In genomic region chr12:53569174-53569557, GRCh38 we compare ENCODE assay signal across 16 cellular contexts. TPM values are rescaled to one million over a fixed set of nuclear protein-coding genes. Genes with fewer than 3 reads are reported as not detected.
DNase-seq lines count a peak whose midpoint lies in the region; ATAC-seq and TF ChIP-seq lines count a peak whose summit lies in the region.
"Had no signal": no experiment of that assay in that cellular context is flagged by ENCODE, and none has a peak within 500 bp of the region (broad histone marks: within the 10 kb centered on the region; RNA-seq: fewer than 3 reads in every experiment).

No MANE protein-coding gene starts in this region.

- peak; percentile 78 for ATAC-seq in GM23338
- ATAC-seq in SK-N-SH treated with all-trans-retinoic acid at 6 μM for 48 hours = peak; percentile 88
- no peak for ATAC-seq in GM21529 (IDR thresholded peaks at IDR 0.05; ENCODE audit: unreplicated experiment)
- ATAC-seq: gastroesophageal sphincter; naive thymus-derived CD8-positive, alpha-beta T cell had no signal

- no peak overlapping the region for H3K27ac Mint-ChIP-seq in GM23338

- no peaks in the 10 kb centered on the region for H3K36me3 ChIP-seq in GM23338 (ENCODE audit: insufficient read depth)
- peaks cover 6% of the 10 kb centered on the region for H3K36me3 ChIP-seq in skeletal muscle satellite cell (ENCODE audit: insufficient read depth, low read length)
- H3K36me3 ChIP-seq: right atrium auricular region had no signal

- H3K9me3 Mint-ChIP-seq in GM23338 = no peaks in the 10 kb centered on the region
- H3K9me3 Mint-ChIP-seq: CD8-positive, alpha-beta memory T cell; naive thymus-derived CD8-positive, alpha-beta T cell had no signal

- H3K27me3 ChIP-seq in GM23338 (ENCODE audit: insufficient read depth) = no peaks in the 10 kb centered on the region
- no peaks in the 10 kb centered on the region for H3K27me3 ChIP-seq in skeletal muscle satellite cell (ENCODE audit: control insufficient read depth, insufficient read depth, low read length)
- H3K27me3 ChIP-seq: dorsolateral prefrontal cortex, gastroesophageal sphincter, right atrium auricular region had no signal

- no peaks in the 10 kb centered on the region for H4K20me1 ChIP-seq in GM23338 (replicated peaks; ENCODE audit: insufficient read depth)

- H3K4me2 ChIP-seq in GM23338 = peak overlapping the region; percentile 1; the same call in 1 of the 2 replicates
- no peak overlapping the region for H3K4me2 ChIP-seq in skeletal muscle satellite cell (ENCODE audit: low read length)

- H3K4me3 Mint-ChIP-seq in GM23338 = no peak overlapping the region
- H3K4me3 Mint-ChIP-seq: CD8-positive, alpha-beta memory T cell had no signal

- H3K9ac ChIP-seq in skeletal muscle satellite cell (ENCODE audit: low read depth, low read length) = peak overlapping the region; percentile 55

- no peaks in the 10 kb centered on the region for H3K9me2 ChIP-seq in GM23338 (ENCODE audit: insufficient read depth)

- H2AFZ ChIP-seq in GM23338 = no peak overlapping the region

- H3K27me3 Mint-ChIP-seq in GM23338 (ENCODE audit: insufficient read depth, low read depth, poor library complexity) = no peaks in the 10 kb centered on the region
- H3K27me3 Mint-ChIP-seq: CD8-positive, alpha-beta memory T cell; naive thymus-derived CD8-positive, alpha-beta T cell had no signal

- no peak for TF ChIP-seq CTCF in GM23338 (conservative IDR thresholded peaks at IDR 0.05; ENCODE audit: low read depth in 2 of 2)
- TF ChIP-seq CTCF in fibroblast of villous mesenchyme (IDR thresholded peaks at IDR 0.05; ENCODE audit: insufficient read depth, low read depth, low read length) = no peak

- H3K4me1 ChIP-seq in GM23338 (ENCODE audit: insufficient read depth) = peaks cover 35% of the 10 kb centered on the region
- peaks cover 28% of the 10 kb centered on the region for H3K4me1 ChIP-seq in skeletal muscle satellite cell (ENCODE audit: control insufficient read depth, insufficient read depth, low read length)

- peak; percentile 54 for DNase-seq in GM23338 (ENCODE audit: low spot score)
- DNase-seq in fibroblast of villous mesenchyme (ENCODE audit: low read depth) = peak; percentile 76
- DNase-seq in GM19238 (ENCODE audit: insufficient read length, low spot score) = no peak
- no peak for DNase-seq in NCI-H1048 (lab: John Stamatoyannopoulos, UW)
- no peak for DNase-seq in CD1c-positive myeloid dendritic cell (ENCODE audit: extremely low spot score)
- DNase-seq: activated T-cell treated with anti-CD3 and anti-CD28 coated beads, Interleukin-2, amount 50 U/mL, for 1 hour; CD8-positive, alpha-beta memory T cell; dorsolateral prefrontal cortex; left ventricle myocardium inferior; naive thymus-derived CD8-positive, alpha-beta T cell; stimulated activated naive CD4-positive, alpha-beta T cell treated with Interleukin-2 at 50 U/mL for 16 hours had no signal

- no peaks in the 10 kb centered on the region for H3K79me2 ChIP-seq in GM23338 (replicated peaks; ENCODE audit: insufficient read depth)

- H3K4me3 ChIP-seq in GM23338 (no peak overlapping the region), fibroblast of villous mesenchyme (ENCODE audit: low read depth, low read length) (no peak overlapping the region), skeletal muscle satellite cell (ENCODE audit: low read length) (no peak overlapping the region)
- H3K4me3 ChIP-seq: dorsolateral prefrontal cortex, gastroesophageal sphincter, left ventricle myocardium inferior, right atrium auricular region had no signal

- no peaks in the 10 kb centered on the region for H3F3A ChIP-seq in GM23338 (replicated peaks; ENCODE audit: low read depth)

- peaks cover 34% of the 10 kb centered on the region for H3K4me1 Mint-ChIP-seq in GM23338

- no peaks in the 10 kb centered on the region for H3K9me3 ChIP-seq in skeletal muscle satellite cell (replicated peaks; ENCODE audit: low read length)
- H3K9me3 ChIP-seq: gastroesophageal sphincter, left ventricle myocardium inferior, right atrium auricular region had no signal

- peak overlapping the region; percentile 71 for H3K27ac ChIP-seq in GM23338 (ENCODE audit: low read depth)
- H3K27ac ChIP-seq: gastroesophageal sphincter, left ventricle myocardium inferior, right atrium auricular region had no signal

- H3K36me3 Mint-ChIP-seq in GM23338 (ENCODE audit: low read depth) = peaks cover 5% of the 10 kb centered on the region; the same call in 1 of the 3 replicates

TF ChIP-seq in SK-N-SH treated with all-trans-retinoic acid at 6 μM for 48 hours, 23 proteins besides CTCF, POLR2A, EP300 and RAD21:
- TF ChIP-seq ZNF8 (CRISPR knock-in tag; IDR thresholded peaks at IDR 0.05) (no peak), ZFP3 (CRISPR knock-in tag; IDR thresholded peaks at IDR 0.05) (peak; percentile 96), ISL1 (CRISPR knock-in tag; IDR thresholded peaks at IDR 0.05) (peak; percentile 26)

RNA-seq across cellular contexts. Expression of gene ATF7, which starts 57.0 kb away (rescaled TPM):
- total RNA-seq in GM23338 (2014; rRNA removed; shearing (Covaris generic)) = 13.2 and 13.9 TPM in 2 replicates
- polyA plus RNA-seq in GM23338 (2016; fragmentation: Nextera tagmentation; extraction: Ambion mirVana) = 16.3 and 16.6 TPM in 2 replicates
- 9.3 and 14.7 TPM in 2 replicates for total RNA-seq in fibroblast of villous mesenchyme
- total RNA-seq in skeletal muscle satellite cell (2012; rRNA removed) = 10.0 and 10.9 TPM in 2 replicates

Comparison
In these comparisons a context has a peak if more than half of its experiments do, and no peak if none do; other contexts are left out.
1. DNase-seq: peak in GM23338 (single experiment) and fibroblast of villous mesenchyme (single experiment); none in GM19238 (single experiment), NCI-H1048 (single experiment) and CD1c-positive myeloid dendritic cell (single experiment).